In the genomic region with DNA sequence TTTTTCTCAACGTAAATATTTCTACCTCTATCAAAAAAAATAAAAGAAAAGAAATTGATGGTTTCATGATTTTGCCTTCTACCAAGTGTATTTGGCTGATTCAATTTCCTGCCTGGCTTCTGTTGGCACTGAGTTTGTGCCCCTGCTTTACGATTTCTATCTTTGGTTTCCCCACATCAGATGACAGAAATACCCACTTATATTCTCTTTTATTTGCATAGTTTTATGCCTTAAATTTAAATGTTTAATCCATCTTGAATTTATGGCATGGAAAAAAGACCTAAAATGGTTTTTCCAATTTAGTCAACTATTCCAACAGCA, we compare ENCODE assay signal across 9 cellular contexts. TPM values are rescaled to one million over a fixed set of nuclear protein-coding genes. Genes with fewer than 3 reads are reported as not detected.
DNase-seq lines count a peak whose midpoint lies in the region; ATAC-seq and TF ChIP-seq lines count a peak whose summit lies in the region.
"Had no signal": no experiment of that assay in that cellular context is flagged by ENCODE, and none has a peak within 500 bp of the region (broad histone marks: within the 10 kb centered on the region; RNA-seq: fewer than 3 reads in every experiment).

No MANE protein-coding gene starts in this region.

- peak overlapping the region; percentile 78 for H3K27ac Mint-ChIP-seq in dendritic cell treated with granulocyte-macrophage colony-stimulating factor and Interleukin-4, amounts not matched to agents 40 ng/mL and 50 ng/mL, for 4 days

- H3K27ac ChIP-seq in Peyer's patch (peak overlapping the region in 3 of 4 donors; percentile 38 to 68 (median 53)), skeletal muscle tissue (ENCODE audit: low read depth, low read length) (peak overlapping the region; percentile 42)

- intact Hi-C loops in dendritic cell treated with granulocyte-macrophage colony-stimulating factor and Interleukin-4, amounts not matched to agents 40 ng/mL and 50 ng/mL, for 4 days (cut with micrococcal nuclease) = no loop called here
- intact Hi-C loops in sciatic nerve (cut with DNase I) = no loop called here

- H3K27me3 ChIP-seq in Peyer's patch = no peaks in the 10 kb centered on the region
- no peaks in the 10 kb centered on the region for H3K27me3 ChIP-seq in skeletal muscle tissue (ENCODE audit: control insufficient read depth in 3 of 3, insufficient read depth in 3 of 3, low read length in 3 of 3)

- no peaks in the 10 kb centered on the region for H3K9me3 Mint-ChIP-seq in dendritic cell treated with granulocyte-macrophage colony-stimulating factor and Interleukin-4, amounts not matched to agents 40 ng/mL and 50 ng/mL, for 4 days

- no peak overlapping the region for H3K9ac ChIP-seq in skeletal muscle tissue (ENCODE audit: low read depth in 1 of 3, low read length in 3 of 3)

- no peaks in the 10 kb centered on the region for H3K36me3 ChIP-seq in Peyer's patch
- H3K36me3 ChIP-seq in skeletal muscle tissue (ENCODE audit: control insufficient read depth in 3 of 3, insufficient read depth in 3 of 3, low read length in 3 of 3) = no peaks in the 10 kb centered on the region

- H3K36me3 Mint-ChIP-seq in dendritic cell treated with granulocyte-macrophage colony-stimulating factor and Interleukin-4, amounts not matched to agents 40 ng/mL and 50 ng/mL, for 4 days (ENCODE audit: low read depth) = peaks cover 41% of the 10 kb centered on the region

- H3K4me3 ChIP-seq in GM08714 (ENCODE audit: low read length) (peak overlapping the region; percentile 2; the same call in 1 of the 2 replicates), Peyer's patch (peak overlapping the region in 1 of 4 donors; percentile 37), skeletal muscle tissue (ENCODE audit: low read length in 3 of 3) (no peak overlapping the region)

- no peak for ATAC-seq in omental fat pad (ENCODE audit: low FRiP score)
- ATAC-seq in HG03095 (IDR thresholded peaks at IDR 0.05; ENCODE audit: unreplicated experiment) = no peak
- ATAC-seq in sciatic nerve = no peak
- ATAC-seq in HG02623 (IDR thresholded peaks at IDR 0.05; ENCODE audit: unreplicated experiment) = no peak

- no peak for TF ChIP-seq POLR2A in Peyer's patch (IDR thresholded peaks at IDR 0.05)

- no peak for DNase-seq in Peyer's patch
- DNase-seq in omental fat pad (ENCODE audit: low spot score) = no peak
- DNase-seq in sciatic nerve (ENCODE audit: low spot score) = no peak
- DNase-seq: activated naive CD4-positive, alpha-beta T cell had no signal

- peaks cover 31% of the 10 kb centered on the region for H3K4me1 Mint-ChIP-seq in dendritic cell treated with granulocyte-macrophage colony-stimulating factor and Interleukin-4, amounts not matched to agents 40 ng/mL and 50 ng/mL, for 4 days (ENCODE audit: low read depth)

- no peak overlapping the region for H3K4me3 Mint-ChIP-seq in dendritic cell treated with granulocyte-macrophage colony-stimulating factor and Interleukin-4, amounts not matched to agents 40 ng/mL and 50 ng/mL, for 4 days

- TF ChIP-seq CTCF in Peyer's patch (IDR thresholded peaks at IDR 0.05) = no peak
- TF ChIP-seq CTCF in omental fat pad (IDR thresholded peaks at IDR 0.05) = no peak

- H3K4me1 ChIP-seq in Peyer's patch (peaks cover 0 to 7% (median 0%) of the 10 kb centered on the region in 4 donors), skeletal muscle tissue (ENCODE audit: control insufficient read depth in 3 of 3, insufficient read depth in 3 of 3, low read length in 3 of 3) (no peaks in the 10 kb centered on the region)

- H3K9me3 ChIP-seq in Peyer's patch (no peaks in the 10 kb centered on the region), skeletal muscle tissue (ENCODE audit: control insufficient read depth in 3 of 3, low read length in 3 of 3) (no peaks in the 10 kb centered on the region)

- no peaks in the 10 kb centered on the region for H3K27me3 Mint-ChIP-seq in dendritic cell treated with granulocyte-macrophage colony-stimulating factor and Interleukin-4, amounts not matched to agents 40 ng/mL and 50 ng/mL, for 4 days

RNA-seq across cellular contexts. Expression of gene RNF24, which starts 34.3 kb away (rescaled TPM):
- total RNA-seq in Peyer's patch (1 to 10 TPM; 4.5 to 6.0 (median 5.7) TPM), skeletal muscle tissue (8.9 TPM), omental fat pad (10 to 100 TPM; 23.6 to 44.1 (median 28.1) TPM), sciatic nerve (37.7 TPM)
